8 cellular contexts compared by ENCODE assay signal in the genomic region with DNA sequence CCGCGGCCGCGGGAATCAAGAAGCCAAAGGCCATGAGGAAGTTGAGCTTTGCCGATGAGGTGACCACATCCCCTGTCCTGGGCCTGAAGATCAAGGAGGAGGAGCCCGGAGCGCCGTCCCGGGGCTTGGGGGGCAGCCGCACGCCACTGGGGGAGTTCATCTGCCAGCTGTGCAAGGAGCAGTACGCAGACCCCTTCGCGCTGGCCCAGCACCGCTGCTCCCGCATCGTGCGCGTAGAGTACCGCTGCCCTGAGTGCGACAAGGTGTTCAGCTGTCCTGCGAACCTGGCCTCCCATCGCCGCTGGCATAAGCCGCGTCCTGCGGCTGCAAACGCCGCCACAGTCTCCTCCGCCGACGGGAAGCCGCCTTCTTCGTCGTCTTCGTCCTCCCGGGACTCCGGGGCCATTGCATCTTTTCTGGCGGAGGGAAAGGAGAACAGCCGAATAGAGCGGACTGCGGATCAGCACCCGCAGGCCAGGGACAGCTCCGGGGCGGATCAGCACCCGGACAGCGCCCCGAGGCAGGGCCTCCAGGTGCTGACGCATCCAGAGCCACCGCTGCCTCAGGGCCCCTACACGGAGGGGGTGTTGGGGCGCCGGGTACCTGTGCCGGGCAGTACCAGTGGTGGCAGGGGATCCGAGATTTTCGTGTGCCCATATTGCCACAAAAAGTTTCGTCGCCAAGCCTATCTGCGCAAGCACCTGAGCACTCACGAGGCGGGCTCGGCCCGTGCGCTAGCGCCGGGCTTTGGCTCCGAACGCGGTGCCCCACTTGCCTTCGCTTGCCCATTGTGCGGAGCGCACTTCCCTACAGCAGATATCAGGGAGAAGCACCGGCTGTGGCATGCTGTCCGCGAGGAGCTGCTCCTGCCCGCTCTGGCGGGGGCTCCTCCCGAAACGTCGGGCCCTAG. TPM values are rescaled to one million over a fixed set of nuclear protein-coding genes. Genes with fewer than 3 reads are reported as not detected.
DNase-seq lines count a peak whose midpoint lies in the region; ATAC-seq, FAIRE-seq and TF ChIP-seq lines count a peak whose summit lies in the region.

No MANE protein-coding gene starts in this region.

- peaks cover 35% of the 10 kb centered on the region for H3K27me3 Mint-ChIP-seq in CD8-positive, alpha-beta T cell (ENCODE audit: low read depth)

- no peak for TF ChIP-seq CTCF in CD8-positive, alpha-beta T cell (IDR thresholded peaks at IDR 0.05)

- H3K36me3 ChIP-seq in CD8-positive, alpha-beta T cell (ENCODE audit: insufficient read depth, low read length), result no peaks in the 10 kb centered on the region
- H3K36me3 ChIP-seq in iPS DF 6.9 (ENCODE audit: control insufficient read depth, insufficient read depth, low read length), result no peaks in the 10 kb centered on the region
- no peaks in the 10 kb centered on the region for H3K36me3 ChIP-seq in skeletal muscle satellite cell (ENCODE audit: insufficient read depth, low read length)

- POLR2A ChIA-PET in CD8-positive, alpha-beta T cell (lab: Charles Lee), result no interaction called here

- no peaks in the 10 kb centered on the region for H3K9me3 ChIP-seq in CD8-positive, alpha-beta T cell (ENCODE audit: low read length)
- H3K9me3 ChIP-seq in iPS DF 6.9 (ENCODE audit: control insufficient read depth, insufficient read depth, low read length) (no peaks in the 10 kb centered on the region), skeletal muscle satellite cell (replicated peaks; ENCODE audit: low read length) (no peaks in the 10 kb centered on the region)

- peaks cover 14% of the 10 kb centered on the region for H3K36me3 Mint-ChIP-seq in CD8-positive, alpha-beta T cell

- H3K27ac Mint-ChIP-seq in CD8-positive, alpha-beta T cell, result no peak overlapping the region

- H3K4me3 ChIP-seq in CD8-positive, alpha-beta T cell (ENCODE audit: low read depth, low read length), result peak overlapping the region; percentile 45
- H3K4me3 ChIP-seq in iPS DF 6.9 (ENCODE audit: low read length) (peak overlapping the region; percentile 22; the same call in 1 of the 2 replicates), skeletal muscle satellite cell (ENCODE audit: low read length) (peak overlapping the region; percentile 82)

- no CpG with 5 or more reads among the region's 80 CpGs for WGBS in iPS DF 6.9 (ENCODE audit: insufficient coverage, insufficient read length)

- H3K4me3 Mint-ChIP-seq in CD8-positive, alpha-beta T cell, result peak overlapping the region; percentile 81

- FAIRE-seq in HTR-8/SVneo (lab: Jason Lieb, UNC), result no peak

- no peak overlapping the region for H3K9ac ChIP-seq in skeletal muscle satellite cell (ENCODE audit: low read depth, low read length)

- H3K27ac ChIP-seq in CD8-positive, alpha-beta T cell (ENCODE audit: low read depth, low read length), result no peak overlapping the region
- no peak overlapping the region for H3K27ac ChIP-seq in iPS DF 6.9 (ENCODE audit: low read length)

- intact Hi-C loops in CD8-positive, alpha-beta T cell (cut with DNase I, micrococcal nuclease), result loop anchor here (10.0 kb wide), 2 partner anchors 270 to 410 kb away; a partner anchor contains a TSS

- ATAC-seq in CD8-positive, alpha-beta T cell, result peak; percentile 94
- peak; percentile 63 for ATAC-seq in GM19452 (IDR thresholded peaks at IDR 0.05; ENCODE audit: unreplicated experiment)
- no peak for ATAC-seq in GM18861 (IDR thresholded peaks at IDR 0.05; ENCODE audit: unreplicated experiment)

- H3K4me1 Mint-ChIP-seq in CD8-positive, alpha-beta T cell (ENCODE audit: low read depth), result peaks cover 16% of the 10 kb centered on the region

- H3K4me1 ChIP-seq in CD8-positive, alpha-beta T cell (ENCODE audit: insufficient read depth, low read length), result peaks cover 19% of the 10 kb centered on the region
- H3K4me1 ChIP-seq in iPS DF 6.9 (ENCODE audit: control insufficient read depth, insufficient read depth, low read length) (0 out of 2 replicates have a peak, but pooled peaks cover 3% of the 10 kb centered on the region), skeletal muscle satellite cell (ENCODE audit: control insufficient read depth, insufficient read depth, low read length) (peaks cover 27% of the 10 kb centered on the region)

- H3K9me3 Mint-ChIP-seq in CD8-positive, alpha-beta T cell, result no peaks in the 10 kb centered on the region

- H3K4me2 ChIP-seq in skeletal muscle satellite cell (ENCODE audit: low read length), result peak overlapping the region; percentile 100

- DNase-seq in CD8-positive, alpha-beta T cell, result peak; percentile 22 to 69 (median 54)
- DNase-seq in HTR-8/SVneo (ENCODE audit: insufficient read length, low spot score) (peak; percentile 69), T-helper 22 cell (ENCODE audit: low read depth) (peak; percentile 20), astrocyte of the hippocampus (ENCODE audit: low read depth, low spot score) (peak; percentile 92), iPS DF 6.9 (ENCODE audit: low read depth, low spot score) (no peak)

- H3K27me3 ChIP-seq in CD8-positive, alpha-beta T cell (ENCODE audit: insufficient read depth, low read length), result peaks cover 35% of the 10 kb centered on the region
- H3K27me3 ChIP-seq in iPS DF 6.9 (ENCODE audit: control insufficient read depth, insufficient read depth, low read length) (peaks cover 19% of the 10 kb centered on the region), skeletal muscle satellite cell (ENCODE audit: control insufficient read depth, insufficient read depth, low read length) (peaks cover 59% of the 10 kb centered on the region)

- CTCF ChIA-PET in CD8-positive, alpha-beta T cell (lab: Charles Lee), result no interaction called here

RNA-seq across cellular contexts. Expression of a gene that starts 1.2 kb away (rescaled TPM):
- not detected for total RNA-seq in CD8-positive, alpha-beta T cell
- total RNA-seq in skeletal muscle satellite cell (2012; rRNA removed), result not detected in 2 replicates

Comparison
In these comparisons a context has a peak if more than half of its experiments do, and no peak if none do; other contexts are left out.
1. H3K4me3 ChIP-seq: peak in every context shown above with its lines; median percentile 82 in skeletal muscle satellite cell; 45 in CD8-positive, alpha-beta T cell; 22 in iPS DF 6.9.